12 cellular contexts compared by ENCODE assay signal in genomic region chr22:42645938-42646568, GRCh38. TPM values are rescaled to one million over a fixed set of nuclear protein-coding genes. Genes with fewer than 3 reads are reported as not detected.
A peak's percentile ranks its signal among the peaks of the same experiment; 100 is the strongest.
DNase-seq lines count a peak whose midpoint lies in the region; ATAC-seq, FAIRE-seq and TF ChIP-seq lines count a peak whose summit lies in the region.
"Had no signal": no experiment of that assay in that cellular context is flagged by ENCODE, and none has a peak within 500 bp of the region (broad histone marks: within the 10 kb centered on the region; RNA-seq: fewer than 3 reads in every experiment).

No MANE protein-coding gene starts in this region.

- H3K27ac ChIP-seq in body of pancreas = peak overlapping the region; percentile 79 to 96 (median 92)
- peak overlapping the region; percentile 56 for H3K27ac ChIP-seq in keratinocyte (ENCODE audit: control insufficient read depth, insufficient read depth, low read length)
- H3K27ac ChIP-seq in small intestine (ENCODE audit: low read depth in 1 of 2, low read length in 1 of 2) = peak overlapping the region; percentile 56 to 79

- no peaks in the 10 kb centered on the region for H4K20me1 ChIP-seq in keratinocyte (ENCODE audit: control insufficient read depth, extremely low read depth, insufficient read depth, low read length)

- peaks cover 75% of the 10 kb centered on the region for H3K79me2 ChIP-seq in keratinocyte (ENCODE audit: control insufficient read depth, insufficient read depth, low read length)

- intact Hi-C loops in body of pancreas (cut with DNase I) = no loop called here

- H3K4me1 Mint-ChIP-seq in activated CD8-positive, alpha-beta memory T cell treated with anti-CD3 and anti-CD28 coated beads, Interleukin-2, amount 10 ng/mL, durations not matched to agents 7 days and 5 days = peaks cover 15% of the 10 kb centered on the region

- CTCF ChIA-PET in activated CD8-positive, alpha-beta memory T cell treated with anti-CD3 and anti-CD28 coated beads, Interleukin-2, amount 10 ng/mL, durations not matched to agents 7 days and 5 days (lab: Charles Lee) = no interaction called here

- TF ChIP-seq CTCF in body of pancreas (IDR thresholded peaks at IDR 0.05) (no peak), keratinocyte (optimal IDR thresholded peaks at IDR 0.05 in 1 of 3, IDR thresholded peaks at IDR 0.05 in 1 of 3, conservative IDR thresholded peaks at IDR 0.05 in 1 of 3; ENCODE audit: extremely low read depth in 1 of 3, insufficient read depth in 2 of 3, low read length in 3 of 3) (no peak)

- H2AFZ ChIP-seq in keratinocyte (ENCODE audit: control insufficient read depth, low read length) = no peak overlapping the region

- peak overlapping the region; percentile 80 for H3K4me2 ChIP-seq in keratinocyte (ENCODE audit: control insufficient read depth, extremely low read depth, insufficient read depth, low read depth, low read length)

- no peak for DNase-seq in GM12891 (ENCODE audit: insufficient read length, low spot score)
- DNase-seq in body of pancreas = peak in 3 of 4 donors; percentile 30 to 57 (median 54)
- DNase-seq in keratinocyte (ENCODE audit: low read depth, low spot score) = no peak
- DNase-seq in small intestine = peak; percentile 57
- no peak for DNase-seq in NCI-H1105 (lab: John Stamatoyannopoulos, UW)
- no peak for DNase-seq in NK-92 treated with Interleukin-12 subunit alpha and Interleukin-12 subunit beta, amount 100 ng/mL, for 24 hours (lab: John Stamatoyannopoulos, UW)
- DNase-seq in activated CD8-positive, alpha-beta memory T cell treated with anti-CD3 and anti-CD28 coated beads, Interleukin-2, amount 10 ng/mL, durations not matched to agents 7 days and 5 days = no peak
- DNase-seq: COR-L47; effector memory CD8-positive, alpha-beta T cell had no signal

- no peaks in the 10 kb centered on the region for H3K9me3 ChIP-seq in body of pancreas
- no peaks in the 10 kb centered on the region for H3K9me3 ChIP-seq in keratinocyte (ENCODE audit: control insufficient read depth, low read depth, low read length)
- H3K9me3 ChIP-seq in small intestine (ENCODE audit: control insufficient read depth, low read depth) = no peaks in the 10 kb centered on the region

- dilution Hi-C loops in keratinocyte (cut with MboI; ENCODE audit: extremely low pct_ligation_motif_present, low sequenced_read_pairs) = no loop called here

- WGBS in body of pancreas, 2 donors = 50% methylated on average over 12 of the region's 13 CpGs; no CpG with 5 or more reads in 1 of the 2 donors
- 30 to 51% (median 43%) methylated on average over 10 to 13 of the region's 13 CpGs for WGBS in small intestine, 3 donors

- H3K27me3 ChIP-seq in body of pancreas (no peaks in the 10 kb centered on the region), keratinocyte (ENCODE audit: control insufficient read depth, extremely low read depth, insufficient read depth, low read length) (no peaks in the 10 kb centered on the region), small intestine (ENCODE audit: control insufficient read depth in 2 of 2, insufficient read depth in 2 of 2, low read length in 2 of 2) (no peaks in the 10 kb centered on the region)

- no peak for ATAC-seq in body of pancreas
- no peak for ATAC-seq in HG02763 (IDR thresholded peaks at IDR 0.05; ENCODE audit: unreplicated experiment)
- ATAC-seq in activated CD8-positive, alpha-beta memory T cell treated with anti-CD3 and anti-CD28 coated beads, Interleukin-2, amount 10 ng/mL, durations not matched to agents 7 days and 5 days = no peak
- ATAC-seq: effector memory CD8-positive, alpha-beta T cell had no signal

- no peak overlapping the region for H3K27ac Mint-ChIP-seq in activated CD8-positive, alpha-beta memory T cell treated with anti-CD3 and anti-CD28 coated beads, Interleukin-2, amount 10 ng/mL, durations not matched to agents 7 days and 5 days

- H3K4me3 ChIP-seq in body of pancreas (no peak overlapping the region), keratinocyte (ENCODE audit: control insufficient read depth in 2 of 3, extremely low read depth in 1 of 3, insufficient read depth in 2 of 3, low read depth in 1 of 3, low read length in 3 of 3) (peak overlapping the region; percentile 3 to 31 (median 26)), small intestine (ENCODE audit: low read depth in 1 of 2, low read length in 2 of 2) (peak overlapping the region in 1 of 2 donors; percentile 41)

- peaks cover 2% of the 10 kb centered on the region for H3K36me3 Mint-ChIP-seq in activated CD8-positive, alpha-beta memory T cell treated with anti-CD3 and anti-CD28 coated beads, Interleukin-2, amount 10 ng/mL, durations not matched to agents 7 days and 5 days

- no peaks in the 10 kb centered on the region for H3K9me3 Mint-ChIP-seq in activated CD8-positive, alpha-beta memory T cell treated with anti-CD3 and anti-CD28 coated beads, Interleukin-2, amount 10 ng/mL, durations not matched to agents 7 days and 5 days (ENCODE audit: low read depth)
- H3K9me3 Mint-ChIP-seq: effector memory CD8-positive, alpha-beta T cell had no signal

- TF ChIP-seq POLR2A in GM12891 (IDR thresholded peaks at IDR 0.05; ENCODE audit: low read depth, low read length) = no peak
- no peak for TF ChIP-seq POLR2A in body of pancreas (IDR thresholded peaks at IDR 0.05)

- H3K36me3 ChIP-seq in body of pancreas (replicated peaks in 1 of 2; ENCODE audit: insufficient read depth in 1 of 2, low read depth in 2 of 2) = no peaks in the 10 kb centered on the region
- H3K36me3 ChIP-seq in keratinocyte (ENCODE audit: control insufficient read depth in 2 of 2, extremely low read depth in 1 of 2, insufficient read depth in 2 of 2, low read length in 2 of 2) = peaks cover 0 to 2% of the 10 kb centered on the region in 2 experiments
- no peaks in the 10 kb centered on the region for H3K36me3 ChIP-seq in small intestine (ENCODE audit: control insufficient read depth in 2 of 2, insufficient read depth in 2 of 2, low read length in 2 of 2)

- no peak overlapping the region for H3K4me3 Mint-ChIP-seq in activated CD8-positive, alpha-beta memory T cell treated with anti-CD3 and anti-CD28 coated beads, Interleukin-2, amount 10 ng/mL, durations not matched to agents 7 days and 5 days

- H3K4me1 ChIP-seq in body of pancreas (peaks cover 72% of the 10 kb centered on the region), keratinocyte (ENCODE audit: control insufficient read depth, extremely low read depth, insufficient read depth, low read length) (peaks cover 46% of the 10 kb centered on the region), small intestine (ENCODE audit: control insufficient read depth in 2 of 2, insufficient read depth in 1 of 2, low read depth in 1 of 2, low read length in 1 of 2) (peaks cover 3 to 31% of the 10 kb centered on the region in 2 donors)

- no peaks in the 10 kb centered on the region for H3K27me3 Mint-ChIP-seq in activated CD8-positive, alpha-beta memory T cell treated with anti-CD3 and anti-CD28 coated beads, Interleukin-2, amount 10 ng/mL, durations not matched to agents 7 days and 5 days
- H3K27me3 Mint-ChIP-seq: effector memory CD8-positive, alpha-beta T cell had no signal

- H3K9ac ChIP-seq in keratinocyte (ENCODE audit: control insufficient read depth, extremely low read depth, insufficient read depth, low read length) = peak overlapping the region; percentile 70

- peaks cover 2% of the 10 kb centered on the region for H3K9me1 ChIP-seq in keratinocyte (ENCODE audit: control insufficient read depth, extremely low read depth, insufficient read depth, low read length)

- FAIRE-seq in GM12891 (lab: Jason Lieb, UNC) = peak; percentile 45
- FAIRE-seq in keratinocyte (lab: Jason Lieb, UNC) = peak; percentile 32
- FAIRE-seq in small intestine (lab: Jason Lieb, UNC) = no peak

RNA-seq across cellular contexts. Expression of gene CYB5R3, which starts 3.1 kb away (rescaled TPM):
- polyA plus RNA-seq in GM12891 (2012; ENCODE audit: low read depth, missing spikeins) = 87.7 TPM
- total RNA-seq in body of pancreas = 10 to 100 TPM; 41.8 to 50.8 TPM
- polyA plus RNA-seq in keratinocyte (92.3 to 130 TPM (median 102 TPM) in 3 replicates), small intestine (100 to 1,000 TPM in 2 of 3 donors, 10 to 100 TPM in 1; 70.0 to 136 (median 101) TPM)
- polyA plus RNA-seq in keratinocyte (2011; ENCODE audit: low read depth) = 25.3 TPM
- 97.1 and 168 TPM in 2 replicates for polyA plus RNA-seq in keratinocyte (2011; cell fraction: cytosol; rRNA removed)
- 81.0 and 113 TPM in 2 replicates for polyA plus RNA-seq in keratinocyte (2011; cell fraction: nucleus; rRNA removed)
- polyA plus RNA-seq in keratinocyte (2012; ENCODE audit: low replicate concordance) = 103 and 190 TPM in 2 replicates
- 105 to 302 TPM (median 113 TPM) in 3 replicates for polyA minus RNA-seq in keratinocyte
- 191 TPM for polyA minus RNA-seq in keratinocyte (2011; cell fraction: cytosol; rRNA and poly(A)+ RNA removed)
- 57.7 and 69.0 TPM in 2 replicates for polyA minus RNA-seq in keratinocyte (2011; cell fraction: nucleus; rRNA and poly(A)+ RNA removed)
- 10 to 100 TPM; 66.2 to 66.8 TPM for total RNA-seq in activated CD8-positive, alpha-beta memory T cell treated with anti-CD3 and anti-CD28 coated beads, Interleukin-2, amount 10 ng/mL, durations not matched to agents 7 days and 5 days

RNA-seq across cellular contexts. Expression of gene ATP5MGL, which starts 5.7 kb away (rescaled TPM):
- polyA plus RNA-seq in GM12891 (2012; ENCODE audit: low read depth, missing spikeins) = not detected
- total RNA-seq in body of pancreas = not detected
- polyA plus RNA-seq in keratinocyte (not detected in 3 replicates), small intestine (under 1 TPM in 1 of 3 donors, not detected in 2; 0.10 TPM)
- 0.46 TPM for polyA plus RNA-seq in keratinocyte (2011; ENCODE audit: low read depth)
- 0.14 TPM in 1 of 2 replicates, not detected in the other for polyA plus RNA-seq in keratinocyte (2011; cell fraction: cytosol; rRNA removed)
- 0.22 and 0.28 TPM in 2 replicates for polyA plus RNA-seq in keratinocyte (2011; cell fraction: nucleus; rRNA removed)
- polyA plus RNA-seq in keratinocyte (2012; ENCODE audit: low replicate concordance) = not detected in 2 replicates
- polyA minus RNA-seq in keratinocyte = 0.33 to 2.7 TPM in 2 of 3 replicates, not detected in the other
- not detected for polyA minus RNA-seq in keratinocyte (2011; cell fraction: cytosol; rRNA and poly(A)+ RNA removed)
- polyA minus RNA-seq in keratinocyte (2011; cell fraction: nucleus; rRNA and poly(A)+ RNA removed) = 0.63 TPM in 1 of 2 replicates, not detected in the other
- total RNA-seq in activated CD8-positive, alpha-beta memory T cell treated with anti-CD3 and anti-CD28 coated beads, Interleukin-2, amount 10 ng/mL, durations not matched to agents 7 days and 5 days = 1 to 10 TPM in 1 of 2 experiments, under 1 TPM in 1; 0.68 to 1.0 TPM
- total RNA-seq: M059J, RPMI7951 had no signal

RNA-seq across cellular contexts. Expression of gene POLDIP3, which starts 31.4 kb away (rescaled TPM):
- 40.1 TPM for polyA plus RNA-seq in GM12891 (2012; ENCODE audit: low read depth, missing spikeins)
- total RNA-seq in body of pancreas = 10 to 100 TPM; 23.1 to 30.6 TPM
- polyA plus RNA-seq in keratinocyte = 38.5 to 41.9 TPM (median 38.7 TPM) in 3 replicates
- 25.1 TPM for polyA plus RNA-seq in keratinocyte (2011; ENCODE audit: low read depth)
- 35.2 and 37.0 TPM in 2 replicates for polyA plus RNA-seq in keratinocyte (2011; cell fraction: cytosol; rRNA removed)
- 53.9 and 59.9 TPM in 2 replicates for polyA plus RNA-seq in keratinocyte (2011; cell fraction: nucleus; rRNA removed)
- 38.2 and 44.5 TPM in 2 replicates for polyA plus RNA-seq in keratinocyte (2012; ENCODE audit: low replicate concordance)
- 33.9 to 36.7 TPM (median 34.8 TPM) in 3 replicates for polyA minus RNA-seq in keratinocyte
- 19.0 TPM for polyA minus RNA-seq in keratinocyte (2011; cell fraction: cytosol; rRNA and poly(A)+ RNA removed)
- polyA minus RNA-seq in keratinocyte (2011; cell fraction: nucleus; rRNA and poly(A)+ RNA removed) = 22.8 and 31.6 TPM in 2 replicates
- polyA plus RNA-seq in small intestine = 10 to 100 TPM; 23.5 to 37.4 (median 27.3) TPM
- total RNA-seq in activated CD8-positive, alpha-beta memory T cell treated with anti-CD3 and anti-CD28 coated beads, Interleukin-2, amount 10 ng/mL, durations not matched to agents 7 days and 5 days = 10 to 100 TPM; 81.8 to 82.7 TPM

Comparison
In these comparisons a context has a peak if more than half of its experiments do, and no peak if none do; other contexts are left out.
1. DNase-seq: peak in body of pancreas (3 of 4) and small intestine (single experiment); none in GM12891 (single experiment), keratinocyte (single experiment), NCI-H1105 (single experiment), NK-92 treated with Interleukin-12 subunit alpha and Interleukin-12 subunit beta, amount 100 ng/mL, for 24 hours (single experiment) and activated CD8-positive, alpha-beta memory T cell treated with anti-CD3 and anti-CD28 coated beads, Interleukin-2, amount 10 ng/mL, durations not matched to agents 7 days and 5 days (single experiment).
2. H3K4me3 ChIP-seq: peak in keratinocyte (3 of 3); none in body of pancreas (0 of 2).
3. Peak in every context shown above with its lines, with median percentiles within 50 percentile points of each other: H3K27ac ChIP-seq.